28 cellular contexts compared by ENCODE assay signal in the genomic region with DNA sequence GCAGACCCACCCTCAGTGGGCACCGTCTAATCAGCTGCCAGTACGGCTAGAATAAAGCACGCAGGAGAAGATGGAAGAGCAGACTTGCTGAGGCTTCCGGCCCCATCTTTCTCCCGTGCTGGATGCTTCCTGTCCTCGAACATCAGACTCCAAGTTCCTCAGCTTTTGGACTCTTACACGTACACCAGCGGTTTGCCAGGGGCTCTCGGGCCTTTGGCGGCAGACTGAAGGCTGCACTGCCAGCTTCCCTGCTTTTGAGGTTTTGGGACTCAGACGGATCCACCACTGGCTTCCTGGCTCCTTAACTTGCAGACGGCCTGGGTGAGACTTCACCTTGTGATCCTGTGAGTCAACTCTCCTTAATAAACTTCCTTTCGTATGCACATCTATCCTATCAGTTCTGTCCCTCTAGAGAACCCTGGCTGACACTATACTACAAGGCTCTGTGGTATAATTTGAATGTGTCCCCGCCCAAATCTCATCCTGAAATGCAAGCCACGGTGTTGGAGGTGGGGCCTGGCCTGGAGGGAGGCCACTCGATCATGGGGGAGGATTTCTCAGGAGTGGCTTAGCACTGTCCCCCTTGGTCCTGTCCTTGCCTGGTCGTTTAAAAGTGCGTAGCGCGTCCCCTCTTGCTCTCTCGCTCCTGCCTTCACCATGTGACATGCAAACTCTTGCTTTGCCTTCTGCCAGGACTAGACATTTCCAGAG. TPM values are rescaled to one million over a fixed set of nuclear protein-coding genes. Genes with fewer than 3 reads are reported as not detected.
"Had no signal": no experiment of that assay in that cellular context is flagged by ENCODE, and none has a peak within 500 bp of the region (broad histone marks: within the 10 kb centered on the region; RNA-seq: fewer than 3 reads in every experiment).

No MANE protein-coding gene starts in this region.

- H3K27me3 Mint-ChIP-seq: activated CD4-positive, alpha-beta T cell treated with anti-CD3 and anti-CD28 coated beads for 36 hours; activated naive CD8-positive, alpha-beta T cell; activated T-cell treated with anti-CD3 and anti-CD28 coated beads, Interleukin-2, amount 50 U/mL, for 24 hours; activated T-helper 17 cell treated with anti-CD3 and anti-CD28 coated beads, Interleukin-2, amount 50 U/mL, for 72 hours; naive B cell had no signal

- DNase-seq: activated B cell treated with CpG ODN at 0.5 μM for 24 hours; activated CD4-positive, alpha-beta T cell treated with anti-CD3 and anti-CD28 coated beads for 36 hours; activated CD4-positive, alpha-beta T cell treated with anti-CD3 and anti-CD28 coated beads, Interleukin-2, amount 50 U/mL, for 4 hours; activated CD8-positive, alpha-beta memory T cell treated with anti-CD3 and anti-CD28 coated beads for 24 hours; activated CD8-positive, alpha-beta memory T cell treated with anti-CD3 and anti-CD28 coated beads, Interleukin-2, amount 50 U/mL, for 4 hours; activated naive CD4-positive, alpha-beta T cell; activated T-cell treated with anti-CD3 and anti-CD28 coated beads, Interleukin-2, amount 50 U/mL, for 24 hours; foreskin fibroblast; kidney; lower lobe of right lung; mesendoderm; naive B cell; occipital lobe; stimulated activated CD4-positive, alpha-beta T cell treated with anti-CD3 and anti-CD28 coated beads, Interleukin-15, amount 100 ng/mL, for 24 hours; stimulated activated CD4-positive, alpha-beta T cell treated with anti-CD3 and anti-CD28 coated beads, Interleukin-4, amount 100 ng/mL, for 1 hour; stimulated activated naive CD8-positive, alpha-beta T cell treated with anti-CD3 and anti-CD28 coated beads, Interleukin-15, Interleukin-2, amounts not matched to agents 100 U/mL and 50 U/mL, for 24 hours; T-helper 1 cell; T1000 had no signal

- H3K36me3 ChIP-seq: adrenal gland, lower lobe of right lung had no signal

- H3K27me3 ChIP-seq: adrenal gland had no signal

- H3K4me1 Mint-ChIP-seq: activated CD4-positive, alpha-beta T cell treated with anti-CD3 and anti-CD28 coated beads for 36 hours; activated T-helper 17 cell treated with anti-CD3 and anti-CD28 coated beads, Interleukin-2, amount 50 U/mL, for 72 hours had no signal

- H3K4me2 ChIP-seq: smooth muscle cell had no signal

- H3K4me3 Mint-ChIP-seq: activated B cell treated with CpG ODN at 0.5 μM for 24 hours; activated CD4-positive, alpha-beta T cell treated with anti-CD3 and anti-CD28 coated beads for 36 hours; activated naive CD8-positive, alpha-beta T cell; activated T-cell treated with anti-CD3 and anti-CD28 coated beads, Interleukin-2, amount 50 U/mL, for 24 hours; activated T-helper 17 cell treated with anti-CD3 and anti-CD28 coated beads, Interleukin-2, amount 50 U/mL, for 72 hours; naive B cell had no signal

- H3K27ac Mint-ChIP-seq: activated B cell treated with CpG ODN at 0.5 μM for 24 hours; activated CD4-positive, alpha-beta T cell treated with anti-CD3 and anti-CD28 coated beads for 36 hours; activated naive CD8-positive, alpha-beta T cell; activated T-cell treated with anti-CD3 and anti-CD28 coated beads, Interleukin-2, amount 50 U/mL, for 24 hours; activated T-helper 17 cell treated with anti-CD3 and anti-CD28 coated beads, Interleukin-2, amount 50 U/mL, for 72 hours had no signal

- ATAC-seq: activated CD4-positive, alpha-beta T cell treated with anti-CD3 and anti-CD28 coated beads for 36 hours; activated T-helper 17 cell treated with anti-CD3 and anti-CD28 coated beads, Interleukin-2, amount 50 U/mL, for 72 hours; left lobe of liver; lower lobe of right lung; sciatic nerve; stimulated activated naive CD8-positive, alpha-beta T cell treated with anti-CD3 and anti-CD28 coated beads, Interleukin-15, Interleukin-2, amounts not matched to agents 100 U/mL and 50 U/mL, for 24 hours had no signal

- H3K4me3 ChIP-seq: adrenal gland, coronary artery, lower lobe of right lung, smooth muscle cell had no signal

- H3K27ac ChIP-seq: adrenal gland, coronary artery, epithelial cell of prostate, lower lobe of right lung had no signal

- H3K36me3 Mint-ChIP-seq: naive B cell had no signal

- FAIRE-seq: bronchial epithelial cell, kidney had no signal

- H3K4me1 ChIP-seq: adrenal gland, lower lobe of right lung had no signal

RNA-seq across cellular contexts. Expression of gene NRARP, which starts 31.1 kb away (rescaled TPM):
- total RNA-seq: fibroblast of lung had no signal
